ENCODE assay signal across 8 cellular contexts in the genomic region with DNA sequence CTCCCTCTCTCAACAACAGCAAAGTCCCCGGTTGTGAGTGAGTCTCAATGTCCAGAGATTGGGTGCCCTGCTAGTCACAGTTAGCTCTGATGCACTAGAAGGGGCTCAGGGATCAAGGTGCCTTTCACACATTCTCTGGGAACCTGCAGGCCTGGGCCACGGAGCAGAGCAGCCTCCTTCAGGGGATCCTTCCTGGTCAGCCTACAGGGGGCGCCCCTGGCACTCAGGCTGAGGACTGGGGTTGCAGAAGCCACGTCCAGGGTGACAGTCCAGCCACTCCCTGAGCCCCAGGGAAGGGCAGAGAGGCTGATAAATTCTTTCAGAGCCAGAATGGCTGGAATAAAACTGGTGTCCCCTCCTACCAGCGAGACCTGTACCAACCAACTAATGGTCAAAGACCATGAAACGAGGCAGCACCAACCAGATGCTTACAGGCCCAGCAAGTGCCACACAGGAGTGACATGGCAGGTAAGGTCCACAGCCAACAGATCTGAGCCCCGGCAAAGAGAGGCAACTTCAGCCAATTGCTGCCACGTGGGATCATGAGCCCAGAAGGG. TPM values are rescaled to one million over a fixed set of nuclear protein-coding genes. Genes with fewer than 3 reads are reported as not detected.
DNase-seq lines count a peak whose midpoint lies in the region; ATAC-seq and TF ChIP-seq lines count a peak whose summit lies in the region.

No MANE protein-coding gene starts in this region.

- no peaks in the 10 kb centered on the region for H3K9me2 ChIP-seq in OCI-LY1 (ENCODE audit: low read depth, low read length)

- H3K9me3 ChIP-seq in OCI-LY1 (ENCODE audit: low read length) = no peaks in the 10 kb centered on the region

- H3K27me3 Mint-ChIP-seq in osteocyte (ENCODE audit: unreplicated experiment) = no peaks in the 10 kb centered on the region

- DNase-seq in AG09319 (ENCODE audit: extremely low read depth, low read depth) (no peak), fibroblast of villous mesenchyme (ENCODE audit: low read depth) (peak; percentile 50), osteocyte (ENCODE audit: extremely low spot score, unreplicated experiment) (no peak), NCI-H187 treated with DMSO at 0.1 percent for 48 hours (lab: John Stamatoyannopoulos, UW) (no peak)
- peak; percentile 65 for DNase-seq in activated T-cell treated with anti-CD3 and anti-CD28 coated beads, Interleukin-2, amount 50 U/mL, for 1 hour

- H2AFZ ChIP-seq in OCI-LY1 (ENCODE audit: low read length) = no peak overlapping the region

- no peak overlapping the region for H3K4me3 Mint-ChIP-seq in osteocyte (ENCODE audit: unreplicated experiment)

- H4K20me1 ChIP-seq in OCI-LY1 (ENCODE audit: insufficient read depth, low read length) = no peaks in the 10 kb centered on the region

- H3K4me1 Mint-ChIP-seq in osteocyte (ENCODE audit: unreplicated experiment) = peaks cover 18% of the 10 kb centered on the region

- no peaks in the 10 kb centered on the region for H3K9me3 Mint-ChIP-seq in osteocyte (ENCODE audit: unreplicated experiment)

- no peaks in the 10 kb centered on the region for H3K4me1 ChIP-seq in OCI-LY1 (ENCODE audit: insufficient read depth, low read length, severe bottlenecking)

- peaks cover 17% of the 10 kb centered on the region; the same call in 1 of the 2 replicates for H3K36me3 ChIP-seq in OCI-LY1 (ENCODE audit: insufficient read depth, low read length)

- no peaks in the 10 kb centered on the region for H3K79me2 ChIP-seq in OCI-LY1 (ENCODE audit: insufficient read depth, low read length)

- no peak overlapping the region for H3K4me2 ChIP-seq in OCI-LY1 (ENCODE audit: low read length)

- peaks cover 21% of the 10 kb centered on the region for H3K36me3 Mint-ChIP-seq in osteocyte (ENCODE audit: unreplicated experiment)

- peak; percentile 66 for TF ChIP-seq CTCF in AG09319 (IDR thresholded peaks at IDR 0.05; ENCODE audit: low read depth, low read length)
- peak; percentile 92 for TF ChIP-seq CTCF in OCI-LY1 (IDR thresholded peaks at IDR 0.05; ENCODE audit: low read length)
- peak; percentile 79 for TF ChIP-seq CTCF in fibroblast of villous mesenchyme (IDR thresholded peaks at IDR 0.05; ENCODE audit: insufficient read depth, low read depth, low read length)
- TF ChIP-seq CTCF in osteocyte (IDR thresholded peaks at IDR 0.05) = peak; percentile 63

- no peak overlapping the region for H3K27ac ChIP-seq in OCI-LY1 (ENCODE audit: low read depth, low read length, poor library complexity, severe bottlenecking)

- no peaks in the 10 kb centered on the region for H3K27me3 ChIP-seq in OCI-LY1 (ENCODE audit: insufficient read depth, low read length)

- no peak overlapping the region for H3K9ac ChIP-seq in OCI-LY1 (ENCODE audit: low read length)

- ATAC-seq in GM19035 (IDR thresholded peaks at IDR 0.05; ENCODE audit: unreplicated experiment) (peak; percentile 72), HG03095 (IDR thresholded peaks at IDR 0.05; ENCODE audit: unreplicated experiment) (no peak)

- no peaks in the 10 kb centered on the region for H3F3A ChIP-seq in OCI-LY1 (ENCODE audit: insufficient read depth, low read length)

- no peak overlapping the region for H3K27ac Mint-ChIP-seq in osteocyte (ENCODE audit: unreplicated experiment)

- H3K4me3 ChIP-seq in OCI-LY1 (ENCODE audit: low read depth, low read length, poor library complexity, severe bottlenecking) (no peak overlapping the region), fibroblast of villous mesenchyme (ENCODE audit: low read depth, low read length) (no peak overlapping the region)

RNA-seq across cellular contexts. Expression of a gene that starts 43.5 kb away (rescaled TPM):
- total RNA-seq in fibroblast of villous mesenchyme (42.7 and 51.2 TPM in 2 replicates), osteocyte (66.5 and 67.6 TPM in 2 replicates)

RNA-seq across cellular contexts. Expression of a gene that starts 48.7 kb away (rescaled TPM):
- total RNA-seq in fibroblast of villous mesenchyme (41.6 and 49.7 TPM in 2 replicates), osteocyte (47.0 and 52.3 TPM in 2 replicates)

RNA-seq across cellular contexts. Expression of a gene that starts 59.0 kb away (rescaled TPM):
- total RNA-seq in fibroblast of villous mesenchyme = 9.0 and 9.5 TPM in 2 replicates
- 16.8 and 18.4 TPM in 2 replicates for total RNA-seq in osteocyte

Comparison
In these comparisons a context has a peak if more than half of its experiments do, and no peak if none do; other contexts are left out.
1. DNase-seq: peak in activated T-cell treated with anti-CD3 and anti-CD28 coated beads, Interleukin-2, amount 50 U/mL, for 1 hour (single experiment) and fibroblast of villous mesenchyme (single experiment); none in AG09319 (single experiment), osteocyte (single experiment) and NCI-H187 treated with DMSO at 0.1 percent for 48 hours (single experiment).
2. Peak in every context shown above with its lines, with median percentiles within 50 percentile points of each other: CTCF ChIP-seq.